ENCODE assay signal across 20 cellular contexts in the genomic region with DNA sequence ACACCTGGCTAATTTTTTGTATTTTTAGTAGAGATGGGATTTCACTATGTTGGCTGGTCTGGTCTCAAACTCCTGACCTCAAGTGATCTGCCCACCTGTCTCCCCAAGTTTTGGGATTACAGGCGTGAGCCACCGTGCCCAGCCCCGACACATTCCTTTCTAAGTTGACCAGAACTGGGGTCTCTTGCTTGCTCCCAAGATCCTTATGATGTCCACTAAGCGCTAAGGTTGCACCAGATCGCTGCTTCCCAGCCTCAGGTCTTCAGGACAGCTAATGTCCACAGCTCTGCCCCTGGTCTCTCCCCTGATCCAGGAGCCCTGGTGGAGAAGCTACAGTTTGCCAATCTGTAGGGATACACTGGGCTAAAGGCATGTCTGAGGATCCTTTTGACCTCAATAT. TPM values are rescaled to one million over a fixed set of nuclear protein-coding genes. Genes with fewer than 3 reads are reported as not detected.
A peak's percentile ranks its signal among the peaks of the same experiment; 100 is the strongest.
DNase-seq lines count a peak whose midpoint lies in the region; ATAC-seq, FAIRE-seq and TF ChIP-seq lines count a peak whose summit lies in the region.
"Had no signal": no experiment of that assay in that cellular context is flagged by ENCODE, and none has a peak within 500 bp of the region (broad histone marks: within the 10 kb centered on the region; RNA-seq: fewer than 3 reads in every experiment).

No MANE protein-coding gene starts in this region.

- FAIRE-seq in GM19239 (lab: Jason Lieb, UNC), result no peak
- FAIRE-seq: bronchial epithelial cell, endometrium, HTR-8/SVneo had no signal

- ATAC-seq in CD4-positive, alpha-beta T cell (ENCODE audit: poor library complexity), result no peak
- ATAC-seq in activated naive CD8-positive, alpha-beta T cell treated with anti-CD3 and anti-CD28 coated beads, Interleukin-2, amount 50 U/mL, for 24 hours, result no peak
- no peak for ATAC-seq in natural killer cell treated with Interleukin-12 subunit alpha and Interleukin-12 subunit beta and Interleukin-15 and Interleukin-18, amount 100 ng/mL, for 72 hours
- no peak for ATAC-seq in GM18520 (IDR thresholded peaks at IDR 0.05; ENCODE audit: unreplicated experiment)
- no peak for ATAC-seq in HG02938 (IDR thresholded peaks at IDR 0.05; ENCODE audit: unreplicated experiment)

- no peaks in the 10 kb centered on the region for H3K27me3 ChIP-seq in CD4-positive, alpha-beta T cell (ENCODE audit: control insufficient read depth, insufficient read depth, low read length)
- H3K27me3 ChIP-seq in OCI-LY1 (ENCODE audit: insufficient read depth, low read length), result no peaks in the 10 kb centered on the region
- H3K27me3 ChIP-seq: vagina had no signal

- no peak overlapping the region for H3K4me2 ChIP-seq in OCI-LY1 (ENCODE audit: low read length)
- H3K4me2 ChIP-seq: PC-9 had no signal

- no peak overlapping the region for H3K4me3 ChIP-seq in OCI-LY1 (ENCODE audit: low read depth, low read length, poor library complexity, severe bottlenecking)
- H3K4me3 ChIP-seq: PC-9, SK-N-MC, vagina had no signal

- no peak overlapping the region for H2AFZ ChIP-seq in OCI-LY1 (ENCODE audit: low read length)
- H2AFZ ChIP-seq: PC-9 had no signal

- no peak overlapping the region for H3K9ac ChIP-seq in OCI-LY1 (ENCODE audit: low read length)

- peaks cover 74% of the 10 kb centered on the region for H3K4me1 ChIP-seq in OCI-LY1 (ENCODE audit: insufficient read depth, low read length, severe bottlenecking)

- H3K36me3 Mint-ChIP-seq in CD4-positive, alpha-beta T cell (ENCODE audit: low read depth), result peaks cover 6% of the 10 kb centered on the region
- H3K36me3 Mint-ChIP-seq in activated naive CD8-positive, alpha-beta T cell treated with anti-CD3 and anti-CD28 coated beads, Interleukin-2, amount 50 U/mL, for 24 hours (ENCODE audit: low read depth), result peaks cover 23% of the 10 kb centered on the region
- no peaks in the 10 kb centered on the region for H3K36me3 Mint-ChIP-seq in natural killer cell treated with Interleukin-12 subunit alpha and Interleukin-12 subunit beta and Interleukin-15 and Interleukin-18, amount 100 ng/mL, for 72 hours

- intact Hi-C loops in CD4-positive, alpha-beta T cell (cut with DNase I, micrococcal nuclease), result loop anchor here in 1 of 2 experiments (5.0 kb wide), 1 partner anchor 208 kb away; no protein-coding TSS in a partner anchor

- POLR2A ChIA-PET in CD4-positive, alpha-beta T cell (lab: Charles Lee), result interaction anchor here (1.2 to 11.7 kb wide), 3 partner anchors 10 to 128 kb away, joined by 3 to 145 read pairs (median 5); no protein-coding TSS in a partner anchor

- no peak for TF ChIP-seq CTCF in CD4-positive, alpha-beta T cell (IDR thresholded peaks at IDR 0.05)
- TF ChIP-seq CTCF in OCI-LY1 (IDR thresholded peaks at IDR 0.05; ENCODE audit: low read length), result no peak

- no peak overlapping the region for H3K4me3 Mint-ChIP-seq in CD4-positive, alpha-beta T cell
- no peak overlapping the region for H3K4me3 Mint-ChIP-seq in activated naive CD8-positive, alpha-beta T cell treated with anti-CD3 and anti-CD28 coated beads, Interleukin-2, amount 50 U/mL, for 24 hours
- peak overlapping the region; percentile 89 for H3K4me3 Mint-ChIP-seq in natural killer cell treated with Interleukin-12 subunit alpha and Interleukin-12 subunit beta and Interleukin-15 and Interleukin-18, amount 100 ng/mL, for 72 hours

- H3K27ac Mint-ChIP-seq in CD4-positive, alpha-beta T cell, result peak overlapping the region; percentile 95
- H3K27ac Mint-ChIP-seq in activated naive CD8-positive, alpha-beta T cell treated with anti-CD3 and anti-CD28 coated beads, Interleukin-2, amount 50 U/mL, for 24 hours, result peak overlapping the region; percentile 100
- peak overlapping the region; percentile 94 to 95 for H3K27ac Mint-ChIP-seq in natural killer cell treated with Interleukin-12 subunit alpha and Interleukin-12 subunit beta and Interleukin-15 and Interleukin-18, amount 100 ng/mL, for 72 hours

- CTCF ChIA-PET in CD4-positive, alpha-beta T cell (lab: Charles Lee), result interaction anchor here (1.2 to 4.5 kb wide), 2 partner anchors 10 to 129 kb away, joined by 3 to 28 read pairs; no protein-coding TSS in a partner anchor

- peaks cover 7% of the 10 kb centered on the region; the same call in 1 of the 2 replicates for H3F3A ChIP-seq in OCI-LY1 (ENCODE audit: insufficient read depth, low read length)

- H3K9me3 ChIP-seq in CD4-positive, alpha-beta T cell (ENCODE audit: control insufficient read depth, low read length), result no peaks in the 10 kb centered on the region
- H3K9me3 ChIP-seq in OCI-LY1 (ENCODE audit: low read length), result no peaks in the 10 kb centered on the region
- H3K9me3 ChIP-seq: vagina had no signal

- H3K36me3 ChIP-seq in OCI-LY1 (ENCODE audit: insufficient read depth, low read length), result no peaks in the 10 kb centered on the region; the same call in 1 of the 2 replicates
- H3K36me3 ChIP-seq: vagina had no signal

- peaks cover 84% of the 10 kb centered on the region for H3K4me1 Mint-ChIP-seq in CD4-positive, alpha-beta T cell (ENCODE audit: low read depth)
- peaks cover 96% of the 10 kb centered on the region for H3K4me1 Mint-ChIP-seq in activated naive CD8-positive, alpha-beta T cell treated with anti-CD3 and anti-CD28 coated beads, Interleukin-2, amount 50 U/mL, for 24 hours
- peaks cover 62 to 68% of the 10 kb centered on the region in 2 donors for H3K4me1 Mint-ChIP-seq in natural killer cell treated with Interleukin-12 subunit alpha and Interleukin-12 subunit beta and Interleukin-15 and Interleukin-18, amount 100 ng/mL, for 72 hours (ENCODE audit: low read depth in 2 of 2)

- no peak for DNase-seq in CD4-positive, alpha-beta T cell
- DNase-seq in activated naive CD8-positive, alpha-beta T cell treated with anti-CD3 and anti-CD28 coated beads, Interleukin-2, amount 50 U/mL, for 24 hours, result no peak
- DNase-seq in natural killer cell treated with Interleukin-12 subunit alpha and Interleukin-12 subunit beta and Interleukin-15 and Interleukin-18, amount 100 ng/mL, for 72 hours (ENCODE audit: low spot score), result no peak
- no peak for DNase-seq in GM19239 (ENCODE audit: insufficient read length, low spot score)
- no peak for DNase-seq in amniotic stem cell (lab: John Stamatoyannopoulos, UW)
- DNase-seq: activated gamma-delta T cell treated with Interleukin-2 at 50 U/mL for 16 hours; DMS79; foreskin melanocyte; H7; NCI-H526; PC-9; stimulated activated CD4-positive, alpha-beta T cell treated with anti-CD3 and anti-CD28 coated beads, Interleukin-4, amount 100 ng/mL, for 4 hours had no signal

- H3K9me2 ChIP-seq in OCI-LY1 (ENCODE audit: low read depth, low read length), result no peaks in the 10 kb centered on the region

- no peaks in the 10 kb centered on the region for H3K27me3 Mint-ChIP-seq in CD4-positive, alpha-beta T cell
- H3K27me3 Mint-ChIP-seq in activated naive CD8-positive, alpha-beta T cell treated with anti-CD3 and anti-CD28 coated beads, Interleukin-2, amount 50 U/mL, for 24 hours, result no peaks in the 10 kb centered on the region
- H3K27me3 Mint-ChIP-seq in natural killer cell treated with Interleukin-12 subunit alpha and Interleukin-12 subunit beta and Interleukin-15 and Interleukin-18, amount 100 ng/mL, for 72 hours, result no peaks in the 10 kb centered on the region

- no peaks in the 10 kb centered on the region for H3K9me3 Mint-ChIP-seq in CD4-positive, alpha-beta T cell
- no peaks in the 10 kb centered on the region for H3K9me3 Mint-ChIP-seq in activated naive CD8-positive, alpha-beta T cell treated with anti-CD3 and anti-CD28 coated beads, Interleukin-2, amount 50 U/mL, for 24 hours
- H3K9me3 Mint-ChIP-seq in natural killer cell treated with Interleukin-12 subunit alpha and Interleukin-12 subunit beta and Interleukin-15 and Interleukin-18, amount 100 ng/mL, for 72 hours, result no peaks in the 10 kb centered on the region

- no peaks in the 10 kb centered on the region for H4K20me1 ChIP-seq in OCI-LY1 (ENCODE audit: insufficient read depth, low read length)

- H3K27ac ChIP-seq in CD4-positive, alpha-beta T cell (ENCODE audit: low read depth, low read length), result no peak overlapping the region
- peak overlapping the region; percentile 98 for H3K27ac ChIP-seq in OCI-LY1 (ENCODE audit: low read depth, low read length, poor library complexity, severe bottlenecking)
- H3K27ac ChIP-seq: PC-9, SK-N-MC had no signal

- H3K79me2 ChIP-seq in OCI-LY1 (ENCODE audit: insufficient read depth, low read length), result no peaks in the 10 kb centered on the region

RNA-seq across cellular contexts. Expression of a gene that starts 29.5 kb away (rescaled TPM):
- total RNA-seq in CD4-positive, alpha-beta T cell, result 10 to 100 TPM; 31.9 to 33.9 TPM
- 10 to 100 TPM; 37.7 to 50.4 TPM for total RNA-seq in natural killer cell treated with Interleukin-12 subunit alpha and Interleukin-12 subunit beta and Interleukin-15 and Interleukin-18, amount 100 ng/mL, for 72 hours

RNA-seq across cellular contexts. Expression of a gene that starts 35.7 kb away (rescaled TPM):
- 10 to 100 TPM; 15.1 to 17.3 TPM for total RNA-seq in CD4-positive, alpha-beta T cell
- 10 to 100 TPM in 1 of 2 donors, 1 to 10 TPM in 1; 7.3 to 12.0 TPM for total RNA-seq in natural killer cell treated with Interleukin-12 subunit alpha and Interleukin-12 subunit beta and Interleukin-15 and Interleukin-18, amount 100 ng/mL, for 72 hours
